Comparison of ENCODE assay signal across 1 cellular context in the genomic region with DNA sequence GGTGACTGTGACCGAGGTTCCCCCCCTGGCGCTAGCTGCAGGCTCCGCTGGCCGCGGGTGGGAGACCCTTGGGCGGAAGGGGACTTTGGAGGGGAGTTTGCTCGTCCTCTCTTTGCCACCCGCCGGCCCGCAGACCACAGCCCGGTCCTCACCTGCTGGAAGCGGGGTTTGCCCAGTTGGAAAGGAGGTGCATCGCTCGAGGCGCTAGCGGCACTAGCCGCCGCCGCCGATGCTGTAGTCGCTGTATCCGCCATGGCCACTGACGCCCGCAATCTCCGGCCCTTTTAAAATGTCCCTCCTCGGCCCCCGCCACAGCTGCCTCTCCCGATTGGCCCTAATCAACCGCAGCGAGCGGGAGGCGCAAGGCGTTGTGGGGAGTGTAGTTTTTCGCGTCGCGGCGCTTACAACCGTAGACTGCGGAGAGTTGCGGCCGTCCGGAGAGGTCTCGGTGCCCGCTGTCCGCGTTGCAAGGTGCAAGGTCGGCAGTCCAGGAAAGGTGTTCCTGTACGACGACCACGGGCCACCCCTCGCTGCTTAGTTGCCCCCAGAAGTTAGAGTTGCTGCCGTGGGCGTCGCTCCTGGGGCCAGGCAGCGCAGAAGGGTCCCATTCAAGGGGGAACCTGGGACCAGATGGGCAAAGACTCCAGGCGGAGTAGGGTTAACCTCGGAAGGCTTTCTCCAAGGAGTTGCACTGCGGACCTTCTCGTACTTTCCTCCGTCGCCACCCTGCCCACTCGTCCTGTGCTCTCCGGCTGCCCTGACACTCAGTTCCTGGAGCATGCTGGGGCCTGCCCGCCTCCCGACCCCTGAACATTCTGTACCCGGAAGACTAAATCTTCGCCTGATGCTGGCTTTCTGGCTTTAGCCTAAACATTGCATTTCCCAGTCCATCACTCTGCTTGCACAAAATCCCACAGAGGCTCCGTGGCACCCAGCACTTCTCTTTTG.
TF ChIP-seq lines count a peak whose summit lies in the region.

SFXN5 (minus strand) TSS at position 261 of the 948 bp plus-strand sequence; CDS start at position 254, 7 bp downstream.

TF ChIP-seq in K562, 482 proteins besides CTCF, POLR2A, EP300 and RAD21 (continued from another document and continues in another):
- TF ChIP-seq, protein P1, sequence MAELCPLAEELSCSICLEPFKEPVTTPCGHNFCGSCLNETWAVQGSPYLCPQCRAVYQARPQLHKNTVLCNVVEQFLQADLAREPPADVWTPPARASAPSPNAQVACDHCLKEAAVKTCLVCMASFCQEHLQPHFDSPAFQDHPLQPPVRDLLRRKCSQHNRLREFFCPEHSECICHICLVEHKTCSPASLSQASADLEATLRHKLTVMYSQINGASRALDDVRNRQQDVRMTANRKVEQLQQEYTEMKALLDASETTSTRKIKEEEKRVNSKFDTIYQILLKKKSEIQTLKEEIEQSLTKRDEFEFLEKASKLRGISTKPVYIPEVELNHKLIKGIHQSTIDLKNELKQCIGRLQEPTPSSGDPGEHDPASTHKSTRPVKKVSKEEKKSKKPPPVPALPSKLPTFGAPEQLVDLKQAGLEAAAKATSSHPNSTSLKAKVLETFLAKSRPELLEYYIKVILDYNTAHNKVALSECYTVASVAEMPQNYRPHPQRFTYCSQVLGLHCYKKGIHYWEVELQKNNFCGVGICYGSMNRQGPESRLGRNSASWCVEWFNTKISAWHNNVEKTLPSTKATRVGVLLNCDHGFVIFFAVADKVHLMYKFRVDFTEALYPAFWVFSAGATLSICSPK (IDR thresholded peaks at IDR 0.05; ENCODE audit: borderline replicate concordance): no peak
- TF ChIP-seq PML (IDR thresholded peaks at IDR 0.05; ENCODE audit: low read length) (peak; percentile 76), ZNF175 (CRISPR knock-in tag; IDR thresholded peaks at IDR 0.05; ENCODE audit: low read depth) (no peak), MAFF (IDR thresholded peaks at IDR 0.05; ENCODE audit: low read length) (no peak), FOS (IDR thresholded peaks at IDR 0.05; ENCODE audit: extremely low read depth, insufficient read length) (no peak), MEF2D (tag; conservative IDR thresholded peaks at IDR 0.05; ENCODE audit: low read depth) (no peak), ZBED1 (IDR thresholded peaks at IDR 0.05) (no peak), ZNF124 (CRISPR knock-in tag; IDR thresholded peaks at IDR 0.05) (no peak), ZNF696 (CRISPR knock-in tag; conservative IDR thresholded peaks at IDR 0.05) (no peak), RUNX1 (IDR thresholded peaks at IDR 0.05; ENCODE audit: low read depth) (no peak), TARDBP (IDR thresholded peaks at IDR 0.05) (no peak), CHCHD3 (CRISPR knock-in tag; IDR thresholded peaks at IDR 0.05) (peak; percentile 24; the same call in 1 of the 2 replicates), AFF4 (CRISPR knock-in tag; IDR thresholded peaks at IDR 0.05) (0 out of 2 replicates have a peak, but pooled peaks have one; percentile 20), CAMTA2 (CRISPR knock-in tag; conservative IDR thresholded peaks at IDR 0.05) (no peak), PCBP1 (IDR thresholded peaks at IDR 0.05; ENCODE audit: low read depth, low read length, poor library complexity, severe bottlenecking) (peak; percentile 47), ZNF165 (CRISPR knock-in tag; IDR thresholded peaks at IDR 0.05; ENCODE audit: borderline replicate concordance) (no peak), EWSR1 (IDR thresholded peaks at IDR 0.05; ENCODE audit: borderline replicate concordance, low read depth, partially characterized antibody) (no peak), ZC3H11A (IDR thresholded peaks at IDR 0.05; ENCODE audit: low read depth, low read length) (no peak), OTX1 (CRISPR knock-in tag; IDR thresholded peaks at IDR 0.05) (0 out of 2 replicates have a peak, but pooled peaks have one; percentile 6), TBP (optimal IDR thresholded peaks at IDR 0.05; ENCODE audit: low read depth, low read length) (peak; percentile 83), NFE2 (IDR thresholded peaks at IDR 0.05; ENCODE audit: low read depth) (no peak), ZFX (CRISPR knock-in tag; IDR thresholded peaks at IDR 0.05) (peak; percentile 31), CEBPB (tag; IDR thresholded peaks at IDR 0.05) (no peak), SNRNP70 (optimal IDR thresholded peaks at IDR 0.05; ENCODE audit: low read depth, low read length) (no peak), CREB1 (IDR thresholded peaks at IDR 0.05) (peak; percentile 39), CREB1 (CRISPR knock-in tag; IDR thresholded peaks at IDR 0.05) (0 out of 2 replicates have a peak, but pooled peaks have one; percentile 57), ZBTB1 (CRISPR knock-in tag; IDR thresholded peaks at IDR 0.05; ENCODE audit: borderline replicate concordance, low read depth) (no peak), ZNF395 (CRISPR knock-in tag; IDR thresholded peaks at IDR 0.05) (no peak), ZNF212 (CRISPR knock-in tag; IDR thresholded peaks at IDR 0.05) (no peak), ZBTB26 (CRISPR knock-in tag; IDR thresholded peaks at IDR 0.05) (no peak), ZNF408 (CRISPR knock-in tag; IDR thresholded peaks at IDR 0.05; ENCODE audit: low read depth) (no peak), HDAC1 (IDR thresholded peaks at IDR 0.05) (peak in 1 of 2 experiments; percentile 71; a peak in 2 of 4 replicates), RHOXF2B (CRISPR knock-in tag; conservative IDR thresholded peaks at IDR 0.05) (no peak), KLF10 (CRISPR knock-in tag; IDR thresholded peaks at IDR 0.05) (no peak), NR2F6 (CRISPR knock-in tag; IDR thresholded peaks at IDR 0.05) (no peak), ZNF146 (CRISPR knock-in tag; IDR thresholded peaks at IDR 0.05; ENCODE audit: unreplicated experiment) (no peak), SIX5 (IDR thresholded peaks at IDR 0.05; ENCODE audit: borderline replicate concordance in 1 of 2, insufficient read depth in 1 of 2, low read depth in 1 of 2, low read length in 2 of 2) (peak; percentile 74 to 84), RFX1 (IDR thresholded peaks at IDR 0.05) (no peak), SAFB2 (IDR thresholded peaks at IDR 0.05; ENCODE audit: borderline replicate concordance, low read depth, low read length, severe bottlenecking) (no peak), POLR2G (IDR thresholded peaks at IDR 0.05; ENCODE audit: low read depth, low read length) (peak; percentile 94)
- TF ChIP-seq, protein P2, sequence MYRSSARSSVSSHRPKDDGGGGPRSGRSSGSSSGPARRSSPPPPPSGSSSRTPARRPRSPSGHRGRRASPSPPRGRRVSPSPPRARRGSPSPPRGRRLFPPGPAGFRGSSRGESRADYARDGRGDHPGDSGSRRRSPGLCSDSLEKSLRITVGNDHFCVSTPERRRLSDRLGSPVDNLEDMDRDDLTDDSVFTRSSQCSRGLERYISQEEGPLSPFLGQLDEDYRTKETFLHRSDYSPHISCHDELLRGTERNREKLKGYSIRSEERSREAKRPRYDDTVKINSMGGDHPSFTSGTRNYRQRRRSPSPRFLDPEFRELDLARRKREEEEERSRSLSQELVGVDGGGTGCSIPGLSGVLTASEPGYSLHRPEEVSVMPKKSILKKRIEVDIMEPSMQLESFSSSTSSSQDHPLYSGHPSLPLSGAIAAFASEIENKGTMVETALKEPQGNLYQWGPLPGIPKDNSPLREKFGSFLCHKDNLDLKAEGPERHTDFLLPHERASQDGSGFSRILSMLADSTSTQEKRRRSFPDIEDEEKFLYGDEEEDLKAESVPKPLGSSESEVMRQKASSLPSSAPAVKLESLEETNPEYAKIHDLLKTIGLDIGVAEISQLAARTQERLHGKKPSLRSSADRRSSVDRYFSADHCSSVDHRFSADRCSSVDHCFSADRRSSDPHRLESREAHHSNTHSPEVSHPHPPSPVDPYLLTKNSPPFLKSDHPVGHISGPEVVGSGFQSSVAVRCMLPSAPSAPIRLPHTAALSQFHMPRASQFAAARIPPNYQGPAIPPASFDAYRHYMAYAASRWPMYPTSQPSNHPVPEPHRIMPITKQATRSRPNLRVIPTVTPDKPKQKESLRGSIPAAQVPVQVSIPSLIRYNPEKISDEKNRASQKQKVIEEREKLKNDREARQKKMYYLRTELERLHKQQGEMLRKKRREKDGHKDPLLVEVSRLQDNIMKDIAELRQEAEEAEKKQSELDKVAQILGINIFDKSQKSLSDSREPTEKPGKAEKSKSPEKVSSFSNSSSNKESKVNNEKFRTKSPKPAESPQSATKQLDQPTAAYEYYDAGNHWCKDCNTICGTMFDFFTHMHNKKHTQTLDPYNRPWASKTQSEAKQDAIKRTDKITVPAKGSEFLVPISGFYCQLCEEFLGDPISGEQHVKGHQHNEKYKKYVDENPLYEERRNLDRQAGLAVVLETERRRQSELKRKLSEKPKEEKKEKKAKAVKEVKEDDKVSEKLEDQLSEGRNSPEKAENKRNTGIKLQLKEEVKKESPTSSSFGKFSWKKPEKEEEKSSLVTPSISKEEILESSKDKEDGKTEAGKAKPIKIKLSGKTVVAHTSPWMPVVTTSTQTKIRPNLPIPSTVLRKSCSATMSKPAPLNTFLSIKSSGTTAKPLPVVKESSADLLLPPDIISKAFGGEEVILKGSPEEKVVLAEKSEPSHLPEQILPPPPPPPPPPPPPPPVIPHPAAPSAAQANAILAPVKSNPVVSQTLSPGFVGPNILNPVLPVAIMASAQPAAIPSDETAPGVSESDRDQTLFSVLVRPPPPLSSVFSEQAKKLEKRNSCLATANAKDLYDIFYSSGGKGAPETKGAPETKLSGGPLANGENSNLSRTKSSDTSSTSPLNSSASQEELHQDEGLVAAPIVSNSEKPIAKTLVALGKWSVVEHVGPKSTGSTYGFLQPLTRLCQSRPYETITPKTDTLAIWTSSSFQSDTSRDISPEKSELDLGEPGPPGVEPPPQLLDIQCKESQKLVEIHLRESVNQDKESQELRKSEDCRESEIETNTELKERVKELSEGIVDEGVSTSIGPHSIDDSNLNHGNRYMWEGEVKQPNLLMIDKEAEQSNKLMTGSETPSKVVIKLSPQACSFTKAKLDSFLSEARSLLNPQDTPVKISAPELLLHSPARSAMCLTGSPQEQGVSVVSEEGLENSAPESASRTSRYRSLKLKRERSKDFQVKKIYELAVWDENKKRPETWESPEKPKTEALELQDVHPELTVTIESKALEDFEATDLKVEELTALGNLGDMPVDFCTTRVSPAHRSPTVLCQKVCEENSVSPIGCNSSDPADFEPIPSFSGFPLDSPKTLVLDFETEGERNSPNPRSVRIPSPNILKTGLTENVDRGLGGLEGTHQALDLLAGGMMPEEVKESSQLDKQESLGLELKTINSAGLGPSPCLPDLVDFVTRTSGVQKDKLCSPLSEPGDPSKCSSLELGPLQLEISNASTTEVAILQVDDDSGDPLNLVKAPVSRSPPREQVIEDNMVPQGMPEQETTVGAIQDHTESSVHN (IDR thresholded peaks at IDR 0.05; ENCODE audit: borderline replicate concordance in 1 of 2, low read depth in 1 of 2): no peak
- TF ChIP-seq, protein P3, sequence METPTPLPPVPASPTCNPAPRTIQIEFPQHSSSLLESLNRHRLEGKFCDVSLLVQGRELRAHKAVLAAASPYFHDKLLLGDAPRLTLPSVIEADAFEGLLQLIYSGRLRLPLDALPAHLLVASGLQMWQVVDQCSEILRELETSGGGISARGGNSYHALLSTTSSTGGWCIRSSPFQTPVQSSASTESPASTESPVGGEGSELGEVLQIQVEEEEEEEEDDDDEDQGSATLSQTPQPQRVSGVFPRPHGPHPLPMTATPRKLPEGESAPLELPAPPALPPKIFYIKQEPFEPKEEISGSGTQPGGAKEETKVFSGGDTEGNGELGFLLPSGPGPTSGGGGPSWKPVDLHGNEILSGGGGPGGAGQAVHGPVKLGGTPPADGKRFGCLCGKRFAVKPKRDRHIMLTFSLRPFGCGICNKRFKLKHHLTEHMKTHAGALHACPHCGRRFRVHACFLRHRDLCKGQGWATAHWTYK (CRISPR knock-in tag; IDR thresholded peaks at IDR 0.05): peak; percentile 27; the same call in 1 of the 2 replicates
